1 cellular context compared by ENCODE assay signal in genomic region chr3:150737874-150738679, GRCh38.
TF ChIP-seq lines count a peak whose summit lies in the region.

No MANE protein-coding gene starts in this region.

TF ChIP-seq in HepG2, 621 proteins besides CTCF, POLR2A, EP300 and RAD21 (continued from another document and continues in another):
- no peak for TF ChIP-seq RBM39 (IDR thresholded peaks at IDR 0.05; ENCODE audit: low read depth, low read length, poor library complexity, severe bottlenecking)
- no peak for TF ChIP-seq BCL3 (CRISPR knock-in tag; IDR thresholded peaks at IDR 0.05)
- 0 out of 2 replicates have a peak, but pooled peaks have one; percentile 13 for TF ChIP-seq TFDP1 (CRISPR knock-in tag; IDR thresholded peaks at IDR 0.05; ENCODE audit: borderline replicate concordance)
- TF ChIP-seq ZBTB2 (CRISPR knock-in tag; IDR thresholded peaks at IDR 0.05; ENCODE audit: low read depth), result 0 out of 2 replicates have a peak, but pooled peaks have one; percentile 14
- TF ChIP-seq MBNL3 (CRISPR knock-in tag; conservative IDR thresholded peaks at IDR 0.05), result no peak
- no peak for TF ChIP-seq JARID2 (CRISPR knock-in tag; IDR thresholded peaks at IDR 0.05; ENCODE audit: insufficient replicate concordance)
- TF ChIP-seq NKX3-1 (CRISPR knock-in tag; IDR thresholded peaks at IDR 0.05), result no peak
- no peak for TF ChIP-seq ZKSCAN1 (IDR thresholded peaks at IDR 0.05; ENCODE audit: low read length)
- TF ChIP-seq ZNF607 (CRISPR knock-in tag; IDR thresholded peaks at IDR 0.05; ENCODE audit: borderline replicate concordance), result no peak
- no peak for TF ChIP-seq HNRNPL (IDR thresholded peaks at IDR 0.05; ENCODE audit: low read depth, low read length)
- 0 out of 2 replicates have a peak, but pooled peaks have one; percentile 18 for TF ChIP-seq ZNF292 (CRISPR knock-in tag; IDR thresholded peaks at IDR 0.05; ENCODE audit: borderline replicate concordance, low read depth)
- no peak for TF ChIP-seq JDP2 (CRISPR knock-in tag; IDR thresholded peaks at IDR 0.05; ENCODE audit: borderline replicate concordance)
- TF ChIP-seq PBX2 (CRISPR knock-in tag; IDR thresholded peaks at IDR 0.05), result no peak
- no peak for TF ChIP-seq ZNF550 (CRISPR knock-in tag; IDR thresholded peaks at IDR 0.05; ENCODE audit: borderline replicate concordance)
- no peak; the same call in 1 of the 2 replicates for TF ChIP-seq FOXK1 (CRISPR knock-in tag; IDR thresholded peaks at IDR 0.05; ENCODE audit: borderline replicate concordance, low read depth)
- TF ChIP-seq ZNF253 (CRISPR knock-in tag; IDR thresholded peaks at IDR 0.05; ENCODE audit: borderline replicate concordance), result no peak
- TF ChIP-seq KLF16 (CRISPR knock-in tag; IDR thresholded peaks at IDR 0.05), result 0 out of 4 replicates have a peak, but pooled peaks of 1 of the 2 experiments have one; percentile 44
- no peak for TF ChIP-seq ATM (IDR thresholded peaks at IDR 0.05; ENCODE audit: borderline replicate concordance)
- TF ChIP-seq ZFP36L2 (CRISPR knock-in tag; IDR thresholded peaks at IDR 0.05), result no peak
- TF ChIP-seq STAT5B (CRISPR knock-in tag; IDR thresholded peaks at IDR 0.05), result no peak
- TF ChIP-seq HDAC6 (IDR thresholded peaks at IDR 0.05; ENCODE audit: low read depth, low read length), result no peak
- TF ChIP-seq ZKSCAN8 (CRISPR knock-in tag; IDR thresholded peaks at IDR 0.05; ENCODE audit: borderline replicate concordance), result no peak
- TF ChIP-seq MAFF (IDR thresholded peaks at IDR 0.05; ENCODE audit: low read depth, low read length), result peak; percentile 52; the same call in 1 of the 2 replicates
- TF ChIP-seq ATF5 (CRISPR knock-in tag; IDR thresholded peaks at IDR 0.05; ENCODE audit: low read depth), result no peak
- TF ChIP-seq ATF2 (CRISPR knock-in tag; IDR thresholded peaks at IDR 0.05), result no peak
- TF ChIP-seq XBP1 (CRISPR knock-in tag; IDR thresholded peaks at IDR 0.05), result no peak
- no peak for TF ChIP-seq SKIL (CRISPR knock-in tag; IDR thresholded peaks at IDR 0.05; ENCODE audit: borderline replicate concordance)
- no peak for TF ChIP-seq KLF15 (CRISPR knock-in tag; IDR thresholded peaks at IDR 0.05; ENCODE audit: borderline replicate concordance)
- TF ChIP-seq XRCC5 (optimal IDR thresholded peaks at IDR 0.05; ENCODE audit: low read length), result no peak
- TF ChIP-seq ZNF207 (IDR thresholded peaks at IDR 0.05; ENCODE audit: borderline replicate concordance), result no peak
- no peak for TF ChIP-seq ZZZ3 (CRISPR knock-in tag; IDR thresholded peaks at IDR 0.05; ENCODE audit: borderline replicate concordance)
- TF ChIP-seq RERE (CRISPR knock-in tag; IDR thresholded peaks at IDR 0.05; ENCODE audit: low read depth), result no peak
- no peak for TF ChIP-seq ELF4 (CRISPR knock-in tag; IDR thresholded peaks at IDR 0.05; ENCODE audit: borderline replicate concordance)
- TF ChIP-seq THRA (CRISPR knock-in tag; IDR thresholded peaks at IDR 0.05; ENCODE audit: borderline replicate concordance), result no peak; the same call in 1 of the 2 replicates
- no peak for TF ChIP-seq PLRG1 (conservative IDR thresholded peaks at IDR 0.05)
- no peak for TF ChIP-seq TFDP2 (CRISPR knock-in tag; IDR thresholded peaks at IDR 0.05)
- no peak for TF ChIP-seq ZNF503 (CRISPR knock-in tag; IDR thresholded peaks at IDR 0.05)
- TF ChIP-seq FOXP1 (IDR thresholded peaks at IDR 0.05), result no peak
- no peak; the same call in 1 of the 2 replicates for TF ChIP-seq FOXP1 (CRISPR knock-in tag; IDR thresholded peaks at IDR 0.05)
- TF ChIP-seq CHD2 (IDR thresholded peaks at IDR 0.05; ENCODE audit: low read depth, low read length), result no peak
